Comparison of ENCODE assay signal across 1 cellular context in genomic region chr6:11248974-11249761, GRCh38.
TF ChIP-seq lines count a peak whose summit lies in the region.

No MANE protein-coding gene starts in this region.

TF ChIP-seq in K562, 482 proteins besides CTCF, POLR2A, EP300 and RAD21 (continued from another document):
- no peak for TF ChIP-seq PRDM10 (IDR thresholded peaks at IDR 0.05; ENCODE audit: partially characterized antibody)
- no peak for TF ChIP-seq MYBL2 (IDR thresholded peaks at IDR 0.05; ENCODE audit: low read depth)
- no peak for TF ChIP-seq MYBL2 (CRISPR knock-in tag; IDR thresholded peaks at IDR 0.05; ENCODE audit: borderline replicate concordance)
- TF ChIP-seq ZNF143 (CRISPR knock-in tag; IDR thresholded peaks at IDR 0.05): peak; percentile 45; the same call in 1 of the 2 replicates
- no peak for TF ChIP-seq FOXJ2 (tag; IDR thresholded peaks at IDR 0.05)
- peak; percentile 56 for TF ChIP-seq RBM25 (IDR thresholded peaks at IDR 0.05; ENCODE audit: low read depth, low read length, severe bottlenecking)
- TF ChIP-seq ZNF134 (CRISPR knock-in tag; conservative IDR thresholded peaks at IDR 0.05): peak; percentile 96
- TF ChIP-seq XRCC3 (IDR thresholded peaks at IDR 0.05): no peak
- no peak for TF ChIP-seq ZNF77 (CRISPR knock-in tag; IDR thresholded peaks at IDR 0.05)
- TF ChIP-seq RREB1 (CRISPR knock-in tag; IDR thresholded peaks at IDR 0.05): no peak
- no peak for TF ChIP-seq NR2F6 (CRISPR knock-in tag; IDR thresholded peaks at IDR 0.05)
- no peak for TF ChIP-seq CBFB (CRISPR knock-in tag; IDR thresholded peaks at IDR 0.05)
- peak; percentile 47 for TF ChIP-seq NFYB (IDR thresholded peaks at IDR 0.05; ENCODE audit: extremely low read depth, insufficient read length)
- TF ChIP-seq USF1 (CRISPR knock-in tag; IDR thresholded peaks at IDR 0.05): peak; percentile 64
- TF ChIP-seq DDX20 (tag; IDR thresholded peaks at IDR 0.05; ENCODE audit: low read depth): no peak
- no peak for TF ChIP-seq ZMIZ1 (IDR thresholded peaks at IDR 0.05; ENCODE audit: low read depth in 2 of 2, low read length in 2 of 2)
